In the genomic region with DNA sequence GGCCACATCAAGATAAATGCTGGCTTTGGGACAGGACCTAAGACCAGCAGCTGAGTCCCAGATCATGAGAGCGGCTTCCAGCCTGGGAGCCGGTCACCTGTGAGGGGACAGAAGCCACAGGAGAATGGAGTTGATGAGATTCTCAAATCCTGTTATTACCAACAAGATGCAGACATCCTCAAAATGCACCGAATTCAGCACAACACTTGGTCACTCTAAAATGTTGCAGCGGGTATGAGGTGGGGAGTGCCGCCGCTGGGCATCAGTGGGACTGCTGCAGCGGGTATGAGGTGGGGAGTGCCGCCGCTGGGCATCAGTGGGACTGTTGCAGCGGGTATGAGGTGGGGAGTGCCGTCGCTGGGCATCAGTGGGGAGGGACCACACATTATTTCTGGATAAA, we compare ENCODE assay signal across 23 cellular contexts. TPM values are rescaled to one million over a fixed set of nuclear protein-coding genes. Genes with fewer than 3 reads are reported as not detected.
DNase-seq lines count a peak whose midpoint lies in the region; ATAC-seq and TF ChIP-seq lines count a peak whose summit lies in the region.
"Had no signal": no experiment of that assay in that cellular context is flagged by ENCODE, and none has a peak within 500 bp of the region (broad histone marks: within the 10 kb centered on the region; RNA-seq: fewer than 3 reads in every experiment).

No MANE protein-coding gene starts in this region.

- CTCF ChIA-PET in HEK293 (lab: Yijun Ruan, JAX) = interaction anchor here (0.7 to 7.3 kb wide), 3 partner anchors 11 to 404 kb away, joined by 3 to 60 read pairs (median 3); a partner anchor contains a TSS

- peak; percentile 43 for DNase-seq in NCI-H1092 treated with DMSO at 0.1 percent for 48 hours (lab: John Stamatoyannopoulos, UW)
- no peak for DNase-seq in NCI-H1092 (lab: John Stamatoyannopoulos, UW)
- DNase-seq in central memory CD8-positive, alpha-beta T cell (ENCODE audit: low spot score in 2 of 2) = no peak
- no peak for DNase-seq in ascending aorta (ENCODE audit: low spot score in 2 of 2)
- DNase-seq in HCEC 1CT = no peak
- DNase-seq in activated CD4-positive, CD25-positive, alpha-beta regulatory T cell (lab: John Stamatoyannopoulos, UW) = no peak
- DNase-seq: activated effector memory CD4-positive, alpha-beta T cell treated with Interleukin-2 at 50 U/mL for 16 hours; amniotic stem cell; BE2C; GDM1; hypothalamus; Karpas-422; NCI-H1048; NCI-H524 treated with DMSO at 0.1 percent for 48 hours; OCI-M1; pancreas; T-helper 2 cell had no signal

- peaks cover 9% of the 10 kb centered on the region for H3K36me3 Mint-ChIP-seq in central memory CD8-positive, alpha-beta T cell (ENCODE audit: insufficient read depth)
- H3K36me3 Mint-ChIP-seq in nephron (ENCODE audit: low read depth) = no peaks in the 10 kb centered on the region

- H3K4me1 ChIP-seq in HEK293 (ENCODE audit: control insufficient read depth, insufficient read depth, low read length) (peaks cover 54% of the 10 kb centered on the region), ascending aorta (peaks cover 23 to 66% of the 10 kb centered on the region in 2 donors)

- H3K27me3 Mint-ChIP-seq in central memory CD8-positive, alpha-beta T cell = no peaks in the 10 kb centered on the region
- H3K27me3 Mint-ChIP-seq in nephron (ENCODE audit: low read depth) = peaks cover 4% of the 10 kb centered on the region

- H3K27ac ChIP-seq in HEK293 (ENCODE audit: extremely low read depth, low read depth, low read length) (no peak overlapping the region), ascending aorta (no peak overlapping the region)
- H3K27ac ChIP-seq: 22Rv1, SJSA1 had no signal

- no peaks in the 10 kb centered on the region for H3K9me3 Mint-ChIP-seq in central memory CD8-positive, alpha-beta T cell
- no peaks in the 10 kb centered on the region for H3K9me3 Mint-ChIP-seq in nephron

- intact Hi-C loops in ascending aorta (cut with DNase I) = no loop called here

- peak overlapping the region; percentile 57 for H3K27ac Mint-ChIP-seq in central memory CD8-positive, alpha-beta T cell (ENCODE audit: low read depth)
- H3K27ac Mint-ChIP-seq in nephron = peak overlapping the region in 2 of 3 experiments; percentile 63 to 82

- POLR2A ChIA-PET in HEK293 (lab: Yijun Ruan, JAX) = interaction anchor here (0.6 to 1.3 kb wide), 3 partner anchors 22 to 236 kb away, joined by 3 to 4 read pairs (median 3); a partner anchor contains a TSS

- H3K9me3 ChIP-seq in HEK293 (ENCODE audit: control insufficient read depth, insufficient read depth, low read depth, low read length) (no peaks in the 10 kb centered on the region), ascending aorta (no peaks in the 10 kb centered on the region)
- H3K9me3 ChIP-seq: BE2C, mucosa of descending colon, pancreas, SJSA1 had no signal

- H3K27me3 ChIP-seq in ascending aorta = no peaks in the 10 kb centered on the region
- H3K27me3 ChIP-seq: BE2C, pancreas, SJSA1 had no signal

- TF ChIP-seq CTCF in HEK293 (tag by site-specific recombination; IDR thresholded peaks at IDR 0.05) = no peak
- no peak for TF ChIP-seq CTCF in nephron (IDR thresholded peaks at IDR 0.05; ENCODE audit: unreplicated experiment in 3 of 3)
- TF ChIP-seq CTCF in ascending aorta (IDR thresholded peaks at IDR 0.05) = no peak

- no peak overlapping the region for H3K4me3 ChIP-seq in HEK293 (ENCODE audit: low read depth, low read length)
- H3K4me3 ChIP-seq in ascending aorta = no peak overlapping the region
- H3K4me3 ChIP-seq: mucosa of descending colon, pancreas, SJSA1, skin epidermis had no signal

- H3K36me3 ChIP-seq in HEK293 (ENCODE audit: control insufficient read depth in 2 of 2, insufficient read depth in 1 of 2, low read length in 2 of 2) (peaks cover 0 to 7% of the 10 kb centered on the region in 2 experiments; a peak in 1 of 3 replicates), ascending aorta (no peaks in the 10 kb centered on the region)
- H3K36me3 ChIP-seq: pancreas had no signal

- peak overlapping the region; percentile 31 for H3K4me3 Mint-ChIP-seq in central memory CD8-positive, alpha-beta T cell
- H3K4me3 Mint-ChIP-seq in nephron = no peak overlapping the region

- ATAC-seq in central memory CD8-positive, alpha-beta T cell (replicated peaks; ENCODE audit: extremely low read depth, poor library complexity, severe bottlenecking) = no peak

- peaks cover 75% of the 10 kb centered on the region for H3K4me1 Mint-ChIP-seq in central memory CD8-positive, alpha-beta T cell
- peaks cover 78% of the 10 kb centered on the region for H3K4me1 Mint-ChIP-seq in nephron

TF ChIP-seq in HEK293, 187 proteins besides CTCF, POLR2A, EP300 and RAD21:
- TF ChIP-seq, protein P1, sequence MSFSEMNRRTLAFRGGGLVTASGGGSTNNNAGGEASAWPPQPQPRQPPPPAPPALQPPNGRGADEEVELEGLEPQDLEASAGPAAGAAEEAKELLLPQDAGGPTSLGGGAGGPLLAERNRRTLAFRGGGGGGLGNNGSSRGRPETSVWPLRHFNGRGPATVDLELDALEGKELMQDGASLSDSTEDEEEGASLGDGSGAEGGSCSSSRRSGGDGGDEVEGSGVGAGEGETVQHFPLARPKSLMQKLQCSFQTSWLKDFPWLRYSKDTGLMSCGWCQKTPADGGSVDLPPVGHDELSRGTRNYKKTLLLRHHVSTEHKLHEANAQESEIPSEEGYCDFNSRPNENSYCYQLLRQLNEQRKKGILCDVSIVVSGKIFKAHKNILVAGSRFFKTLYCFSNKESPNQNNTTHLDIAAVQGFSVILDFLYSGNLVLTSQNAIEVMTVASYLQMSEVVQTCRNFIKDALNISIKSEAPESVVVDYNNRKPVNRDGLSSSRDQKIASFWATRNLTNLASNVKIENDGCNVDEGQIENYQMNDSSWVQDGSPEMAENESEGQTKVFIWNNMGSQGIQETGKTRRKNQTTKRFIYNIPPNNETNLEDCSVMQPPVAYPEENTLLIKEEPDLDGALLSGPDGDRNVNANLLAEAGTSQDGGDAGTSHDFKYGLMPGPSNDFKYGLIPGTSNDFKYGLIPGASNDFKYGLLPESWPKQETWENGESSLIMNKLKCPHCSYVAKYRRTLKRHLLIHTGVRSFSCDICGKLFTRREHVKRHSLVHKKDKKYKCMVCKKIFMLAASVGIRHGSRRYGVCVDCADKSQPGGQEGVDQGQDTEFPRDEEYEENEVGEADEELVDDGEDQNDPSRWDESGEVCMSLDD (tag by site-specific recombination; IDR thresholded peaks at IDR 0.05) = no peak
- TF ChIP-seq ZNF707 (tag by site-specific recombination; IDR thresholded peaks at IDR 0.05) (no peak), ZNF16 (tag by site-specific recombination; IDR thresholded peaks at IDR 0.05; ENCODE audit: low read depth) (no peak), MZF1 (tag by site-specific recombination; IDR thresholded peaks at IDR 0.05; ENCODE audit: borderline replicate concordance) (no peak), ZNF112 (tag by site-specific recombination; IDR thresholded peaks at IDR 0.05) (no peak)
- TF ChIP-seq, protein P2, sequence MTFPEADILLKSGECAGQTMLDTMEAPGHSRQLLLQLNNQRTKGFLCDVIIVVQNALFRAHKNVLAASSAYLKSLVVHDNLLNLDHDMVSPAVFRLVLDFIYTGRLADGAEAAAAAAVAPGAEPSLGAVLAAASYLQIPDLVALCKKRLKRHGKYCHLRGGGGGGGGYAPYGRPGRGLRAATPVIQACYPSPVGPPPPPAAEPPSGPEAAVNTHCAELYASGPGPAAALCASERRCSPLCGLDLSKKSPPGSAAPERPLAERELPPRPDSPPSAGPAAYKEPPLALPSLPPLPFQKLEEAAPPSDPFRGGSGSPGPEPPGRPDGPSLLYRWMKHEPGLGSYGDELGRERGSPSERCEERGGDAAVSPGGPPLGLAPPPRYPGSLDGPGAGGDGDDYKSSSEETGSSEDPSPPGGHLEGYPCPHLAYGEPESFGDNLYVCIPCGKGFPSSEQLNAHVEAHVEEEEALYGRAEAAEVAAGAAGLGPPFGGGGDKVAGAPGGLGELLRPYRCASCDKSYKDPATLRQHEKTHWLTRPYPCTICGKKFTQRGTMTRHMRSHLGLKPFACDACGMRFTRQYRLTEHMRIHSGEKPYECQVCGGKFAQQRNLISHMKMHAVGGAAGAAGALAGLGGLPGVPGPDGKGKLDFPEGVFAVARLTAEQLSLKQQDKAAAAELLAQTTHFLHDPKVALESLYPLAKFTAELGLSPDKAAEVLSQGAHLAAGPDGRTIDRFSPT (tag by site-specific recombination; IDR thresholded peaks at IDR 0.05) = peak; percentile 23; the same call in 1 of the 2 replicates

RNA-seq across cellular contexts. Expression of a gene that starts 21.2 kb away (rescaled TPM):
- 48.0 TPM for total RNA-seq in ascending aorta

RNA-seq across cellular contexts. Expression of a gene that starts 42.7 kb away (rescaled TPM):
- total RNA-seq in ascending aorta = 8.1 TPM

RNA-seq across cellular contexts. Expression of a gene that starts 52.1 kb away (rescaled TPM):
- 15.2 TPM for total RNA-seq in ascending aorta

RNA-seq across cellular contexts. Expression of a gene that starts 53.1 kb away (rescaled TPM):
- total RNA-seq in ascending aorta = 205 TPM
